ENCODE assay signal across 33 cellular contexts in genomic region chr5:151550146-151550545, GRCh38. TPM values are rescaled to one million over a fixed set of nuclear protein-coding genes. Genes with fewer than 3 reads are reported as not detected.
DNase-seq lines count a peak whose midpoint lies in the region; ATAC-seq, FAIRE-seq and TF ChIP-seq lines count a peak whose summit lies in the region.
"Had no signal": no experiment of that assay in that cellular context is flagged by ENCODE, and none has a peak within 500 bp of the region (broad histone marks: within the 10 kb centered on the region; RNA-seq: fewer than 3 reads in every experiment).

No MANE protein-coding gene starts in this region.

- H3K4me3 ChIP-seq in epithelial cell of esophagus (ENCODE audit: low read length) (no peak overlapping the region), prostate gland (no peak overlapping the region)
- H3K4me3 ChIP-seq: HAP-1, PC-9 had no signal

- no peak overlapping the region for H3K27ac Mint-ChIP-seq in WTC11
- H3K27ac Mint-ChIP-seq: CD4-positive, alpha-beta memory T cell; HFFc6; T-cell had no signal

- H3K27ac ChIP-seq in prostate gland: no peak overlapping the region
- H3K27ac ChIP-seq: PC-9 had no signal

- no peaks in the 10 kb centered on the region for H3K27me3 Mint-ChIP-seq in WTC11 (ENCODE audit: low read depth)
- H3K27me3 Mint-ChIP-seq: CD4-positive, alpha-beta memory T cell; T-cell had no signal

- no peak for ATAC-seq in WTC11
- ATAC-seq in GM19328 (IDR thresholded peaks at IDR 0.05; ENCODE audit: unreplicated experiment): no peak
- ATAC-seq: T-cell had no signal

- POLR2A ChIA-PET in WTC11 (lab: Charles Lee): no interaction called here

- TF ChIP-seq POLR2A in GM12892 (IDR thresholded peaks at IDR 0.05; ENCODE audit: low read depth, low read length): no peak
- TF ChIP-seq POLR2A in prostate gland (IDR thresholded peaks at IDR 0.05): no peak

- H3K9me3 ChIP-seq in prostate gland: no peaks in the 10 kb centered on the region
- H3K9me3 ChIP-seq: HAP-1 had no signal

- no peak overlapping the region for H3K4me3 Mint-ChIP-seq in WTC11
- H3K4me3 Mint-ChIP-seq: CD4-positive, alpha-beta memory T cell; HFFc6; T-cell had no signal

- no peaks in the 10 kb centered on the region for H3K36me3 ChIP-seq in prostate gland
- H3K36me3 ChIP-seq: HAP-1 had no signal

- no peaks in the 10 kb centered on the region for H3K27me3 ChIP-seq in prostate gland (replicated peaks; ENCODE audit: insufficient read depth)

- FAIRE-seq in GM12892 (lab: Jason Lieb, UNC): peak; percentile 42
- FAIRE-seq: A204.1, HTR-8/SVneo had no signal

- 80% methylated on average over 2 of the region's 2 CpGs for WGBS in prostate gland

- intact Hi-C loops in prostate gland (cut with DNase I): no loop called here

- H3K9me3 Mint-ChIP-seq in WTC11: no peaks in the 10 kb centered on the region
- H3K9me3 Mint-ChIP-seq: CD4-positive, alpha-beta memory T cell; HFFc6; T-cell had no signal

- no peak for TF ChIP-seq CTCF in epithelial cell of esophagus (IDR thresholded peaks at IDR 0.05; ENCODE audit: insufficient read depth, low read depth, low read length, missing control alignments)
- TF ChIP-seq CTCF in prostate gland (IDR thresholded peaks at IDR 0.05): no peak
- no peak for TF ChIP-seq CTCF in WTC11 (IDR thresholded peaks at IDR 0.05)

- DNase-seq in GM12892 (ENCODE audit: insufficient read length) (no peak), NCI-H2029 treated with DMSO at 0.1 percent for 48 hours (lab: John Stamatoyannopoulos, UW) (peak; percentile 17), epithelial cell of esophagus (ENCODE audit: low read depth) (peak; percentile 49), prostate gland (ENCODE audit: low spot score) (peak; percentile 19), WTC11 (ENCODE audit: low spot score) (no peak)
- DNase-seq in central memory CD4-positive, alpha-beta T cell: no peak
- DNase-seq in stimulated activated CD4-positive, alpha-beta T cell treated with anti-CD3 and anti-CD28 coated beads, Interleukin-15, amount 100 ng/mL, for 24 hours: no peak
- DNase-seq: AML-193; C1 segment of cervical spinal cord; CD4-positive, alpha-beta memory T cell; COR-L47; DMS53; GOT3; HFFc6; KBM-7; MM.1S; NCI-H1048; NCI-H1417 treated with DMSO at 0.1 percent for 48 hours; NCI-H187 treated with DMSO at 0.1 percent for 48 hours; NCI-H345; NCI-H510A treated with DMSO at 0.1 percent for 48 hours; NCI-H748 treated with DMSO at 0.1 percent for 48 hours; NK-92 treated with Interleukin-12 subunit alpha and Interleukin-12 subunit beta, amount 100 ng/mL, for 24 hours; PC-9; RPMI8226; SHP77; T-cell had no signal

- H3K4me1 ChIP-seq in prostate gland (replicated peaks): no peaks in the 10 kb centered on the region
- H3K4me1 ChIP-seq: HAP-1 had no signal

- no peaks in the 10 kb centered on the region for H3K36me3 Mint-ChIP-seq in WTC11
- H3K36me3 Mint-ChIP-seq: CD4-positive, alpha-beta memory T cell; T-cell had no signal

- CTCF ChIA-PET in WTC11 (lab: Charles Lee): interaction anchor here (3.2 kb wide), 1 partner anchor 102 kb away, joined by 13 read pairs; no protein-coding TSS in a partner anchor

- 0 out of 2 replicates have a peak, but pooled peaks cover 4% of the 10 kb centered on the region for H3K4me1 Mint-ChIP-seq in WTC11
- H3K4me1 Mint-ChIP-seq: CD4-positive, alpha-beta memory T cell; T-cell had no signal

TF ChIP-seq in WTC11, 78 proteins besides CTCF, POLR2A, EP300 and RAD21:
- TF ChIP-seq HMGXB4 (CRISPR knock-in tag; IDR thresholded peaks at IDR 0.05): no peak
- no peak for TF ChIP-seq JAZF1 (CRISPR knock-in tag; IDR thresholded peaks at IDR 0.05)

RNA-seq across cellular contexts. Expression of gene FAT2, which starts 41.0 kb away (rescaled TPM):
- 0.25 TPM for polyA plus RNA-seq in GM12892 (2012; ENCODE audit: missing spikeins)
- total RNA-seq in prostate gland: 10 to 100 TPM in 1 of 2 donors, 1 to 10 TPM in 1; 5.6 to 22.5 TPM
- total RNA-seq in WTC11 (2021): 0.14 to 0.26 TPM (median 0.16 TPM) in 3 replicates
- total RNA-seq: CD4-positive, alpha-beta memory T cell; G401; HFFc6; LHCN-M2; T-cell had no signal
- polyA plus RNA-seq: CD4-positive, alpha-beta memory T cell had no signal

Comparison
In these comparisons a context has a peak if more than half of its experiments do, and no peak if none do; other contexts are left out.
1. DNase-seq: peak in NCI-H2029 treated with DMSO at 0.1 percent for 48 hours (single experiment), epithelial cell of esophagus (single experiment) and prostate gland (single experiment); none in GM12892 (single experiment), central memory CD4-positive, alpha-beta T cell (single experiment), WTC11 (single experiment) and stimulated activated CD4-positive, alpha-beta T cell treated with anti-CD3 and anti-CD28 coated beads, Interleukin-15, amount 100 ng/mL, for 24 hours (single experiment).